ENCODE assay signal across 13 cellular contexts in genomic region chr10:35420044-35420443, GRCh38.
DNase-seq lines count a peak whose midpoint lies in the region; ATAC-seq, FAIRE-seq and TF ChIP-seq lines count a peak whose summit lies in the region.
"Had no signal": no experiment of that assay in that cellular context is flagged by ENCODE, and none has a peak within 500 bp of the region (broad histone marks: within the 10 kb centered on the region; RNA-seq: fewer than 3 reads in every experiment).

No MANE protein-coding gene starts in this region.

- no peaks in the 10 kb centered on the region for H3K9me3 ChIP-seq in A549
- H3K9me3 ChIP-seq in PC-3 (ENCODE audit: low read length): no peaks in the 10 kb centered on the region

- intact Hi-C loops in PC-3 (cut with micrococcal nuclease): loop anchor here (2.0 to 5.0 kb wide), 2 partner anchors 87 to 142 kb away; no protein-coding TSS in a partner anchor

- WGBS in A549 (ENCODE audit: missing lambda C conversion rate): 8% methylated on average over 2 of the region's 2 CpGs

- no peak for TF ChIP-seq EP300 in A549 (IDR thresholded peaks at IDR 0.05)

- no peak for TF ChIP-seq RAD21 in A549 (conservative IDR thresholded peaks at IDR 0.05 in 1 of 2, IDR thresholded peaks at IDR 0.05 in 1 of 2)

- H2AFZ ChIP-seq in PC-3 (ENCODE audit: low read length): no peak overlapping the region

- POLR2A ChIA-PET in A549 (lab: Yijun Ruan, JAX) (interaction anchor here (1.4 kb wide), 1 partner anchor 126 kb away, joined by 3 read pairs; no protein-coding TSS in a partner anchor), PC-3 (lab: Charles Lee; ENCODE audit: unreplicated experiment) (no interaction called here)

- H3K9me2 ChIP-seq in PC-3 (replicated peaks; ENCODE audit: low read length): no peaks in the 10 kb centered on the region

- no peaks in the 10 kb centered on the region for H3K36me3 ChIP-seq in PC-3 (ENCODE audit: low read depth, low read length)

- CTCF ChIA-PET in A549 (lab: Yijun Ruan, JAX) (interaction anchor here (1.0 to 2.2 kb wide), 4 partner anchors 10 to 143 kb away, joined by 4 to 7 read pairs (median 6); no protein-coding TSS in a partner anchor), PC-3 (lab: Charles Lee) (interaction anchor here (0.6 kb wide), 3 partner anchors 78 to 225 kb away, joined by 3 read pairs; no protein-coding TSS in a partner anchor)

- peak overlapping the region; percentile 44 for H3K4me3 Mint-ChIP-seq in endothelial cell (ENCODE audit: unreplicated experiment)
- H3K4me3 Mint-ChIP-seq: IgD-negative memory B cell; naive thymus-derived CD8-positive, alpha-beta T cell had no signal

- DNase-seq in A549 (ENCODE audit: low read depth in 1 of 2, low spot score in 1 of 2): peak in 1 of 2 experiments; percentile 60
- peak; percentile 92 for DNase-seq in PC-3
- no peak for DNase-seq in endothelial cell (ENCODE audit: low spot score)
- no peak for DNase-seq in omental fat pad (ENCODE audit: low spot score)
- no peak for DNase-seq in erythroblast (lab: John Stamatoyannopoulos, UW)
- DNase-seq in cerebellar nuclear complex (lab: John Stamatoyannopoulos, UW): no peak
- no peak for DNase-seq in COR-L47 (lab: John Stamatoyannopoulos, UW)
- no peak for DNase-seq in HT-29 (ENCODE audit: low spot score)
- DNase-seq: naive thymus-derived CD8-positive, alpha-beta T cell; NCI-H446 had no signal

- TF ChIP-seq POLR2A in A549 (IDR thresholded peaks at IDR 0.05; ENCODE audit: low read length): no peak
- TF ChIP-seq POLR2A in erythroblast (IDR thresholded peaks at IDR 0.05; ENCODE audit: low read length): no peak

- H3F3A ChIP-seq in PC-3 (ENCODE audit: low read length, unreplicated experiment): peaks cover 18% of the 10 kb centered on the region

- H3K27me3 ChIP-seq in PC-3 (ENCODE audit: low read length): no peaks in the 10 kb centered on the region

- no peak overlapping the region for H3K4me3 ChIP-seq in A549
- 0 out of 2 replicates have a peak overlapping the region, but pooled peaks have one; percentile 0 for H3K4me3 ChIP-seq in PC-3 (ENCODE audit: low read length)

- H3K4me1 ChIP-seq in A549 (peaks cover 72% of the 10 kb centered on the region), PC-3 (ENCODE audit: insufficient read depth, low read length) (peaks cover 56% of the 10 kb centered on the region)

- H3K4me1 Mint-ChIP-seq in endothelial cell (ENCODE audit: unreplicated experiment): peaks cover 68% of the 10 kb centered on the region

- H3K27ac Mint-ChIP-seq in endothelial cell (ENCODE audit: unreplicated experiment): peak overlapping the region; percentile 92

- peaks cover 13% of the 10 kb centered on the region for H3K27me3 Mint-ChIP-seq in endothelial cell (ENCODE audit: unreplicated experiment)
- H3K27me3 Mint-ChIP-seq: IgD-negative memory B cell; naive thymus-derived CD8-positive, alpha-beta T cell had no signal

- peak overlapping the region; percentile 0; the same call in 1 of the 2 replicates for H3K9ac ChIP-seq in PC-3 (ENCODE audit: low read length)

- peaks cover 5% of the 10 kb centered on the region for H3K36me3 Mint-ChIP-seq in endothelial cell (ENCODE audit: low read depth, unreplicated experiment)
- H3K36me3 Mint-ChIP-seq: IgD-negative memory B cell had no signal

- no TSS peak for BruUV-seq in PC-3 (replicated peaks; lab: Mats Ljungman, UMichigan)

- H4K20me1 ChIP-seq in PC-3 (ENCODE audit: low read length): peaks cover 18% of the 10 kb centered on the region

- ATAC-seq in A549 (peak in 1 of 2 experiments; percentile 45; a peak in 3 of 6 replicates), PC-3 (peak; percentile 40), omental fat pad (ENCODE audit: low FRiP score) (peak; percentile 49)
- ATAC-seq: activated CD4-positive, CD25-positive, alpha-beta regulatory T cell treated with anti-CD3 and anti-CD28 coated beads, Interleukin-2, amount 50 U/mL, for 24 hours; naive thymus-derived CD8-positive, alpha-beta T cell had no signal

- peaks cover 98% of the 10 kb centered on the region for H3K79me2 ChIP-seq in PC-3 (ENCODE audit: low read length)

- H3K27ac ChIP-seq in A549 (peak overlapping the region; percentile 79 to 90), PC-3 (ENCODE audit: low read length) (peak overlapping the region; percentile 62)

- peak overlapping the region; percentile 84 for H3K4me2 ChIP-seq in A549
- peak overlapping the region; percentile 67 for H3K4me2 ChIP-seq in PC-3 (ENCODE audit: low read length)

- TF ChIP-seq CTCF in A549 (IDR thresholded peaks at IDR 0.05) (no peak), PC-3 (conservative IDR thresholded peaks at IDR 0.05; ENCODE audit: low read depth, low read length) (no peak), endothelial cell (IDR thresholded peaks at IDR 0.05; ENCODE audit: unreplicated experiment) (no peak), omental fat pad (IDR thresholded peaks at IDR 0.05) (no peak)

- FAIRE-seq in A549 (lab: Jason Lieb, UNC): peak; percentile 74
- FAIRE-seq: D721Med had no signal

- no peaks in the 10 kb centered on the region for H3K9me3 Mint-ChIP-seq in endothelial cell (ENCODE audit: unreplicated experiment)
- H3K9me3 Mint-ChIP-seq: IgD-negative memory B cell; naive thymus-derived CD8-positive, alpha-beta T cell had no signal

TF ChIP-seq in A549, 52 proteins besides CTCF, POLR2A, EP300 and RAD21:
- TF ChIP-seq RCOR1 (IDR thresholded peaks at IDR 0.05; ENCODE audit: low read depth, low read length): no peak
- TF ChIP-seq ESRRA (IDR thresholded peaks at IDR 0.05; ENCODE audit: borderline replicate concordance, low read length): no peak
- no peak for TF ChIP-seq EHF (CRISPR knock-in tag; IDR thresholded peaks at IDR 0.05)
- TF ChIP-seq FOSL2 (IDR thresholded peaks at IDR 0.05): 0 out of 2 replicates have a peak, but pooled peaks have one; percentile 31
- peak; percentile 63 for TF ChIP-seq FOSL2 (CRISPR knock-in tag; IDR thresholded peaks at IDR 0.05)
- TF ChIP-seq CEBPB (IDR thresholded peaks at IDR 0.05): 0 out of 4 replicates have a peak, but pooled peaks of 1 of the 2 experiments have one; percentile 19
